In genomic region chr7:87825369-87825768, GRCh38 we compare ENCODE assay signal across 1 cellular context. TPM values are rescaled to one million over a fixed set of nuclear protein-coding genes. Genes with fewer than 3 reads are reported as not detected.
"Had no signal": no experiment of that assay in that cellular context is flagged by ENCODE, and none has a peak within 500 bp of the region (broad histone marks: within the 10 kb centered on the region; RNA-seq: fewer than 3 reads in every experiment).

No MANE protein-coding gene starts in this region.

RNA-seq across cellular contexts. Expression of gene DBF4, which starts 50.9 kb away (rescaled TPM):
- total RNA-seq: ascending aorta had no signal
